In genomic region chr2:131142849-131143248, GRCh38 we compare ENCODE assay signal across 30 cellular contexts.
"Had no signal": no experiment of that assay in that cellular context is flagged by ENCODE, and none has a peak within 500 bp of the region (broad histone marks: within the 10 kb centered on the region; RNA-seq: fewer than 3 reads in every experiment).

No MANE protein-coding gene starts in this region.

- H3K4me3 Mint-ChIP-seq: activated CD4-positive, alpha-beta memory T cell treated with anti-CD3 and anti-CD28 coated beads, Interleukin-2, amount 10 ng/mL, durations not matched to agents 7 days and 5 days; activated CD4-positive, alpha-beta T cell treated with anti-CD3 and anti-CD28 coated beads, Interleukin-2, amount 10 ng/mL, durations not matched to agents 7 days and 5 days; activated CD8-positive, alpha-beta memory T cell treated with anti-CD3 and anti-CD28 coated beads, Interleukin-2, amount 10 ng/mL, durations not matched to agents 7 days and 5 days; activated naive CD8-positive, alpha-beta T cell; effector memory CD8-positive, alpha-beta T cell; T-cell; T-helper 1 cell treated with Interleukin-12 subunit alpha and Interleukin-12 subunit beta and Interleukin-4 antibody, amounts not matched to agents 30 μg/mL and 1 μg/mL, for 36 hours had no signal

- H3K27me3 ChIP-seq: brain microvascular endothelial cell, esophagus muscularis mucosa, foreskin keratinocyte, gastrocnemius medialis, heart left ventricle had no signal

- ATAC-seq: activated CD8-positive, alpha-beta memory T cell treated with anti-CD3 and anti-CD28 coated beads, Interleukin-2, amount 10 ng/mL, durations not matched to agents 7 days and 5 days; effector memory CD8-positive, alpha-beta T cell; foreskin keratinocyte; gastrocnemius medialis; heart left ventricle; T-cell had no signal

- H3K27ac ChIP-seq: brain microvascular endothelial cell, esophagus muscularis mucosa, foreskin keratinocyte, gastrocnemius medialis, heart left ventricle had no signal

- H3K27ac Mint-ChIP-seq: activated CD4-positive, alpha-beta memory T cell treated with anti-CD3 and anti-CD28 coated beads, Interleukin-2, amount 10 ng/mL, durations not matched to agents 7 days and 5 days; activated CD4-positive, alpha-beta T cell treated with anti-CD3 and anti-CD28 coated beads, Interleukin-2, amount 10 ng/mL, durations not matched to agents 7 days and 5 days; activated CD8-positive, alpha-beta memory T cell treated with anti-CD3 and anti-CD28 coated beads, Interleukin-2, amount 10 ng/mL, durations not matched to agents 7 days and 5 days; activated naive CD8-positive, alpha-beta T cell; T-cell; T-helper 1 cell treated with Interleukin-12 subunit alpha and Interleukin-12 subunit beta and Interleukin-4 antibody, amounts not matched to agents 30 μg/mL and 1 μg/mL, for 36 hours had no signal

- H3K9me3 Mint-ChIP-seq: activated CD4-positive, alpha-beta memory T cell treated with anti-CD3 and anti-CD28 coated beads, Interleukin-2, amount 10 ng/mL, durations not matched to agents 7 days and 5 days; activated CD4-positive, alpha-beta T cell treated with anti-CD3 and anti-CD28 coated beads, Interleukin-2, amount 10 ng/mL, durations not matched to agents 7 days and 5 days; effector memory CD8-positive, alpha-beta T cell; T-cell; T-helper 1 cell treated with Interleukin-12 subunit alpha and Interleukin-12 subunit beta and Interleukin-4 antibody, amounts not matched to agents 30 μg/mL and 1 μg/mL, for 36 hours had no signal

- H3K4me3 ChIP-seq: esophagus muscularis mucosa, gastrocnemius medialis, heart left ventricle had no signal

- DNase-seq: activated CD4-positive, alpha-beta memory T cell treated with anti-CD3 and anti-CD28 coated beads, Interleukin-2, amount 10 ng/mL, durations not matched to agents 7 days and 5 days; activated CD4-positive, alpha-beta T cell treated with anti-CD3 and anti-CD28 coated beads, Interleukin-2, amount 10 ng/mL, durations not matched to agents 7 days and 5 days; activated CD4-positive, alpha-beta T cell treated with anti-CD3 and anti-CD28 coated beads, Interleukin-2, amount 50 U/mL, for 4 hours; activated CD4-positive, CD25-positive, alpha-beta regulatory T cell; activated CD4-positive, CD25-positive, alpha-beta regulatory T cell treated with anti-CD3 and anti-CD28 coated beads, Interleukin-2, amount 50 U/mL, for 72 hours; activated CD8-positive, alpha-beta memory T cell treated with anti-CD3 and anti-CD28 coated beads, Interleukin-2, amount 10 ng/mL, durations not matched to agents 7 days and 5 days; activated CD8-positive, alpha-beta memory T cell treated with anti-CD3 and anti-CD28 coated beads, Interleukin-2, amount 50 U/mL, for 4 hours; activated effector memory CD4-positive, alpha-beta T cell treated with Interleukin-2 at 50 U/mL for 16 hours; activated gamma-delta T cell treated with Interleukin-2 at 50 U/mL for 16 hours; activated naive CD4-positive, alpha-beta T cell treated with anti-CD3 and anti-CD28 coated beads, Interleukin-2, amount 50 U/mL, for 16 hours; activated naive CD4-positive, alpha-beta T cell treated with Interleukin-2 at 50 U/mL for 16 hours; activated T-cell treated with anti-CD3 and anti-CD28 coated beads, Interleukin-2, amount 50 U/mL, for 48 hours; amniotic stem cell; anterior cingulate cortex; brain microvascular endothelial cell; cortex of kidney; dermis blood vessel endothelial cell; effector CD4-positive, alpha-beta T cell; effector memory CD8-positive, alpha-beta T cell; erythroblast; foreskin keratinocyte; gastrocnemius medialis; glutamatergic neuron; heart left ventricle; hypothalamus; SW 1271; T-cell had no signal

- H3K4me1 ChIP-seq: esophagus muscularis mucosa, foreskin keratinocyte, gastrocnemius medialis had no signal

- H3K27me3 Mint-ChIP-seq: activated CD4-positive, alpha-beta memory T cell treated with anti-CD3 and anti-CD28 coated beads, Interleukin-2, amount 10 ng/mL, durations not matched to agents 7 days and 5 days; activated CD4-positive, alpha-beta T cell treated with anti-CD3 and anti-CD28 coated beads, Interleukin-2, amount 10 ng/mL, durations not matched to agents 7 days and 5 days; activated CD8-positive, alpha-beta memory T cell treated with anti-CD3 and anti-CD28 coated beads, Interleukin-2, amount 10 ng/mL, durations not matched to agents 7 days and 5 days; activated naive CD8-positive, alpha-beta T cell; effector memory CD8-positive, alpha-beta T cell; T-cell had no signal

- H3K9me3 ChIP-seq: esophagus muscularis mucosa, gastrocnemius medialis, heart left ventricle had no signal
